Comparison of ENCODE assay signal across 1 cellular context in genomic region chr6:42403831-42404230, GRCh38.
TF ChIP-seq lines count a peak whose summit lies in the region.

No MANE protein-coding gene starts in this region.

TF ChIP-seq in IMR-90, 13 proteins besides CTCF, POLR2A, EP300 and RAD21 (continued from another document):
- TF ChIP-seq MAFK (IDR thresholded peaks at IDR 0.05; ENCODE audit: low read depth, low read length) (no peak), NFE2L2 (IDR thresholded peaks at IDR 0.05; ENCODE audit: low read depth, low read length) (no peak), RCOR1 (IDR thresholded peaks at IDR 0.05; ENCODE audit: insufficient replicate concordance, low read length) (no peak), FOS (IDR thresholded peaks at IDR 0.05; ENCODE audit: low read depth, low read length) (no peak), BHLHE40 (IDR thresholded peaks at IDR 0.05; ENCODE audit: low read depth, low read length) (no peak), RFX5 (IDR thresholded peaks at IDR 0.05; ENCODE audit: low read depth, low read length) (no peak), MXI1 (IDR thresholded peaks at IDR 0.05; ENCODE audit: borderline replicate concordance, low read depth, low read length) (no peak), CHD1 (IDR thresholded peaks at IDR 0.05; ENCODE audit: low read depth, low read length) (no peak), MAZ (IDR thresholded peaks at IDR 0.05; ENCODE audit: borderline replicate concordance, low read depth, low read length) (no peak), ELK1 (IDR thresholded peaks at IDR 0.05; ENCODE audit: borderline replicate concordance, low read depth, low read length) (no peak)
